Comparison of ENCODE assay signal across 23 cellular contexts in the genomic region with DNA sequence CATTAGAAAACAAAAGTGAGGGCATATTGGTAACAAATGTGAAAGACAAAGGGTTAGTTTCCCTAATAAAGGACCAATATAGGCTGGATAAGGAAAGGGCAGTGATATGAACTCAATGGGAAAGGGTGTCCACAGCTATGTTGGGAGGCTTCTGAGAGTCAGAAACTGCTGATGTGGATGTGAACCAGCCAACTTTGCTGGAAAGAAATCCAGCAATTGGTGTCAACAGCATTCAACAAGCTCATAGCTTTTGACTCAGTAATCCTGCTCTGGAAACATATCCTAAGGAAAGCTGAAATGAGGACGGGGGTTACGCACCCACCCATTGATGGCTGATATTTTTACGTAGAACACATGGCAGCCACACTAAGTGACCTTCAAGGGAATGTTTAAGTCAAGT.
"Had no signal": no experiment of that assay in that cellular context is flagged by ENCODE, and none has a peak within 500 bp of the region (broad histone marks: within the 10 kb centered on the region; RNA-seq: fewer than 3 reads in every experiment).

No MANE protein-coding gene starts in this region.

- H3K4me3 Mint-ChIP-seq: activated naive CD4-positive, alpha-beta T cell treated with anti-CD3 and anti-CD28 coated beads for 36 hours; endodermal cell; mesothelial cell of epicardium; natural killer cell treated with Interleukin-12 subunit alpha and Interleukin-12 subunit beta and Interleukin-15 and Interleukin-18, amount 100 ng/mL, for 72 hours; WTC11 had no signal

- H3K27ac Mint-ChIP-seq: activated naive CD4-positive, alpha-beta T cell treated with anti-CD3 and anti-CD28 coated beads for 36 hours; endodermal cell; mesothelial cell of epicardium; natural killer cell treated with Interleukin-12 subunit alpha and Interleukin-12 subunit beta and Interleukin-15 and Interleukin-18, amount 100 ng/mL, for 72 hours; WTC11 had no signal

- H3K9me3 Mint-ChIP-seq: activated naive CD4-positive, alpha-beta T cell treated with anti-CD3 and anti-CD28 coated beads for 36 hours; endodermal cell; mesothelial cell of epicardium; natural killer cell treated with Interleukin-12 subunit alpha and Interleukin-12 subunit beta and Interleukin-15 and Interleukin-18, amount 100 ng/mL, for 72 hours had no signal

- H3K36me3 Mint-ChIP-seq: mesothelial cell of epicardium; natural killer cell treated with Interleukin-12 subunit alpha and Interleukin-12 subunit beta and Interleukin-15 and Interleukin-18, amount 100 ng/mL, for 72 hours; WTC11 had no signal

- ATAC-seq: natural killer cell treated with Interleukin-12 subunit alpha and Interleukin-12 subunit beta and Interleukin-15 and Interleukin-18, amount 100 ng/mL, for 72 hours; WTC11 had no signal

- H3K4me3 ChIP-seq: adrenal gland, ascending aorta, coronary artery, hepatocyte, left ventricle myocardium inferior, ovary, prostate gland, spleen, tibial artery had no signal

- DNase-seq: activated CD4-positive, alpha-beta T cell treated with anti-CD3 and anti-CD28 coated beads, Interleukin-2, amount 50 U/mL, for 48 hours; activated CD8-positive, alpha-beta memory T cell treated with anti-CD3 and anti-CD28 coated beads, Interleukin-2, amount 50 U/mL, for 48 hours; activated effector memory CD4-positive, alpha-beta T cell treated with Interleukin-2 at 50 U/mL for 16 hours; activated naive CD4-positive, alpha-beta T cell treated with anti-CD3 and anti-CD28 coated beads for 36 hours; activated T-cell treated with anti-CD3 and anti-CD28 coated beads, Interleukin-2, amount 50 U/mL, for 48 hours; adrenal gland; endodermal cell; foreskin melanocyte; left ventricle myocardium inferior; ovary; spleen; stimulated activated CD4-positive, alpha-beta T cell treated with anti-CD3 and anti-CD28 coated beads, Interleukin-4, amount 100 ng/mL, for 1 hour; stimulated activated naive CD4-positive, alpha-beta T cell treated with Interleukin-2 at 50 U/mL for 16 hours; substantia nigra; T1000; tibial artery had no signal

- H3K27me3 Mint-ChIP-seq: natural killer cell treated with Interleukin-12 subunit alpha and Interleukin-12 subunit beta and Interleukin-15 and Interleukin-18, amount 100 ng/mL, for 72 hours had no signal
